34 cellular contexts compared by ENCODE assay signal in the genomic region with DNA sequence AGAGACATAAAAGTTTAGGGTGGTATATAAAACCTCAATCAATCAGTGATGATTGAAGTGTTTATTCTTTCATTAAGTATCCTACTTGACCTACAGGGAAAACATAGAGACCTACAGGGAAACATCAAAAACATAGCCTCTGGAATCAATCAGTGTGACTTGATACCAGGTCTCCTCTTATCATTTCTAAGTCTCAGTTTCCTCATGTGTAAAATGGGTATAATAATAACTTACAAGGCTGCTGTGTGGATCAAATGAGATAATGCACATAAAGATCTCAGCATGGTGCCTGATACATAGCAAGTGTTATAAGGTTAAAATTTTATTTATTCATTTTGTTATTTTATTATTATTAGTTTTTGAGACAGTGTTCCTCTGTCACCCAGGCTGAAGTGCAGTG.
"Had no signal": no experiment of that assay in that cellular context is flagged by ENCODE, and none has a peak within 500 bp of the region (broad histone marks: within the 10 kb centered on the region; RNA-seq: fewer than 3 reads in every experiment).

No MANE protein-coding gene starts in this region.

- H3K4me1 ChIP-seq: breast epithelium had no signal

- DNase-seq: activated effector memory CD4-positive, alpha-beta T cell treated with anti-CD3 and anti-CD28 coated beads, Interleukin-2, amount 50 U/mL, for 16 hours; activated effector memory CD4-positive, alpha-beta T cell treated with Interleukin-2 at 50 U/mL for 16 hours; activated gamma-delta T cell; activated gamma-delta T cell treated with Interleukin-2 at 50 U/mL for 16 hours; activated naive CD4-positive, alpha-beta T cell; activated naive CD4-positive, alpha-beta T cell treated with anti-CD3 and anti-CD28 coated beads for 36 hours; activated naive CD4-positive, alpha-beta T cell treated with anti-CD3 and anti-CD28 coated beads, Interleukin-2, amount 10 ng/mL, durations not matched to agents 7 days and 5 days; activated naive CD4-positive, alpha-beta T cell treated with anti-CD3 and anti-CD28 coated beads, Interleukin-2, amount 50 U/mL, for 16 hours; activated naive CD4-positive, alpha-beta T cell treated with Interleukin-2 at 50 U/mL for 16 hours; activated naive CD8-positive, alpha-beta T cell treated with anti-CD3 and anti-CD28 coated beads for 36 hours; activated naive CD8-positive, alpha-beta T cell treated with anti-CD3 and anti-CD28 coated beads, Interleukin-2, amount 10 ng/mL, durations not matched to agents 7 days and 5 days; activated naive CD8-positive, alpha-beta T cell treated with anti-CD3 and anti-CD28 coated beads, Interleukin-2, amount 50 U/mL, for 24 hours; activated T-cell treated with anti-CD3 and anti-CD28 coated beads, Interleukin-2, amount 50 U/mL, for 1 hour; activated T-cell treated with anti-CD3 and anti-CD28 coated beads, Interleukin-2, amount 50 U/mL, for 24 hours; activated T-cell treated with anti-CD3 and anti-CD28 coated beads, Interleukin-2, amount 50 U/mL, for 4 hours; activated T-cell treated with anti-CD3 and anti-CD28 coated beads, Interleukin-2, amount 50 U/mL, for 48 hours; activated T-cell treated with anti-CD3 and anti-CD28 coated beads, Interleukin-2, amount 50 U/mL, for 72 hours; adrenal gland; amniotic stem cell; amygdala; anterior cingulate cortex; aorta; body of pancreas; brain microvascular endothelial cell; caudate nucleus; central memory CD4-positive, alpha-beta T cell; cerebellar nuclear complex had no signal

- H3K36me3 ChIP-seq: adrenal gland, ascending aorta, brain microvascular endothelial cell, breast epithelium, cardiac muscle cell had no signal

- ATAC-seq: activated naive CD4-positive, alpha-beta T cell treated with anti-CD3 and anti-CD28 coated beads, Interleukin-2, amount 50 U/mL, for 72 hours; activated naive CD8-positive, alpha-beta T cell treated with anti-CD3 and anti-CD28 coated beads, Interleukin-2, amount 50 U/mL, for 24 hours; activated T-cell treated with anti-CD3 and anti-CD28 coated beads, Interleukin-2, amount 50 U/mL, for 4 hours; activated T-cell treated with anti-CD3 and anti-CD28 coated beads, Interleukin-2, amount 50 U/mL, for 72 hours; activated T-helper 17 cell treated with anti-CD3 and anti-CD28 coated beads, Interleukin-2, amount 50 U/mL, for 72 hours; body of pancreas had no signal

- H3K9me3 ChIP-seq: adrenal gland, ascending aorta, body of pancreas, breast epithelium had no signal

- H3K27ac ChIP-seq: adrenal gland, ascending aorta, body of pancreas, brain microvascular endothelial cell, breast epithelium, cardiac muscle cell had no signal

- H3K4me3 ChIP-seq: adrenal gland, ascending aorta, body of pancreas, breast epithelium, cardiac muscle cell had no signal

- FAIRE-seq: astrocyte, bronchial epithelial cell had no signal

- H3K27me3 ChIP-seq: adrenal gland, ascending aorta, body of pancreas, brain microvascular endothelial cell, breast epithelium, cardiac muscle cell had no signal
